18 cellular contexts compared by ENCODE assay signal in the genomic region with DNA sequence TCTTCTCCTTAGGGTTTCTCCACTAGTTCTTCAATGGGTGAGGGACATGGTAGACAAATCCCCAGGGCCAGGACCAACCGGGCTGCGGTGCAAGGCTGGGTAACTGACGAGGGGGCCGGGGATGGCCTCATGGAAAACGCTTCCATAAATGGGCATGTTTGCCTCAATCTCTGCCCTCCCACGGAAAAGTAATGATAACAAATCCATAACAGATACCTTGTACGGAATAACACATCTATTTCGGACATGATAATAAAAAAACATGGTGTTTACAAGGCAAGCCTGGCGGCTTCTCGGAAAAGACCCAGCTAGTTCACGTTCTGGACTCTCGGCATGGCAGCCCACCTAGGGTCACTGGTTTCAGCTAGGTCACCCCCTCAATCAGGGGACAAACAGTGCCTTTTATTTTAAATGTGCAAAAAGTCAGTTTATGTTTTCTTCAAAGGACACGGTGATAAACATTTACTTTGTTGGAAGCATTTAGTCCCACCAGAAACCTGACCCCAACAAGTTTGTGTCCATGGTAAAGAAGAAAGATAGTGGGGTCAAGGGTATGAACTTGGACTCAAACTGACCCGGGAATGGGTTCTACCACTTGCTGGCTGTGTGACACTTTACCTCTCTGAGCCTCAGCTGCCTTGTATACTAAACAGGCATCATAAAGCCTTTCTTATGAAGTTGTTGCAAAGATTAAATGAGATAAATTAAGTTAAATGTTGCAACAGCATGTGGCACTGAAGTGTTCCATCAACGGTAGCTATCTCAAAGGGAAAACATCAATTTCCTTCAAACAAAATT. TPM values are rescaled to one million over a fixed set of nuclear protein-coding genes. Genes with fewer than 3 reads are reported as not detected.
DNase-seq lines count a peak whose midpoint lies in the region; ATAC-seq and TF ChIP-seq lines count a peak whose summit lies in the region.
"Had no signal": no experiment of that assay in that cellular context is flagged by ENCODE, and none has a peak within 500 bp of the region (broad histone marks: within the 10 kb centered on the region; RNA-seq: fewer than 3 reads in every experiment).

No MANE protein-coding gene starts in this region.

- no peak overlapping the region for H3K27ac Mint-ChIP-seq in activated naive CD8-positive, alpha-beta T cell treated with anti-CD3 and anti-CD28 coated beads, Interleukin-2, amount 50 U/mL, for 24 hours
- H3K27ac Mint-ChIP-seq: activated CD4-positive, alpha-beta T cell treated with anti-CD3 and anti-CD28 coated beads, Interleukin-2, amount 10 ng/mL, durations not matched to agents 24 days and 14 days had no signal

- intact Hi-C loops in esophagus muscularis mucosa (cut with DNase I): loop anchor here (10.0 kb wide), 1 partner anchor 210 kb away; no protein-coding TSS in a partner anchor
- intact Hi-C loops in testis (cut with DNase I; ENCODE audit: low total_unique reads): no loop called here

- peak overlapping the region; percentile 67 to 79 (median 72) for H3K4me3 ChIP-seq in esophagus muscularis mucosa
- peak overlapping the region; percentile 58 to 59 for H3K4me3 ChIP-seq in testis

- peaks cover 12% of the 10 kb centered on the region for H3K4me1 Mint-ChIP-seq in activated naive CD8-positive, alpha-beta T cell treated with anti-CD3 and anti-CD28 coated beads, Interleukin-2, amount 50 U/mL, for 24 hours

- H3K27me3 Mint-ChIP-seq in activated naive CD8-positive, alpha-beta T cell treated with anti-CD3 and anti-CD28 coated beads, Interleukin-2, amount 50 U/mL, for 24 hours: peaks cover 41% of the 10 kb centered on the region

- TF ChIP-seq EP300 in esophagus muscularis mucosa (IDR thresholded peaks at IDR 0.05): no peak

- TF ChIP-seq POLR2A in esophagus muscularis mucosa (IDR thresholded peaks at IDR 0.05; ENCODE audit: low read depth) (no peak), testis (IDR thresholded peaks at IDR 0.05) (no peak)

- H3K36me3 ChIP-seq in esophagus muscularis mucosa (peaks cover 0 to 41% (median 7%) of the 10 kb centered on the region in 4 donors), testis (ENCODE audit: low read depth, missing control alignments) (no peaks in the 10 kb centered on the region)

- H3K27me3 ChIP-seq in esophagus muscularis mucosa (peaks cover 0 to 19% (median 0%) of the 10 kb centered on the region in 4 donors), testis (no peaks in the 10 kb centered on the region)

- no peaks in the 10 kb centered on the region for H3K36me3 Mint-ChIP-seq in activated naive CD8-positive, alpha-beta T cell treated with anti-CD3 and anti-CD28 coated beads, Interleukin-2, amount 50 U/mL, for 24 hours (ENCODE audit: low read depth)

- no peak for TF ChIP-seq CTCF in esophagus muscularis mucosa (IDR thresholded peaks at IDR 0.05)
- no peak for TF ChIP-seq CTCF in testis (IDR thresholded peaks at IDR 0.05)

- DNase-seq in esophagus muscularis mucosa (ENCODE audit: extremely low spot score) (no peak), testis (no peak), NCI-H526 treated with DMSO at 0.1 percent for 48 hours (lab: John Stamatoyannopoulos, UW) (no peak), Ammon's horn (ENCODE audit: low spot score) (no peak)
- no peak for DNase-seq in activated naive CD8-positive, alpha-beta T cell treated with anti-CD3 and anti-CD28 coated beads, Interleukin-2, amount 50 U/mL, for 24 hours
- DNase-seq: activated CD4-positive, alpha-beta T cell treated with anti-CD3 and anti-CD28 coated beads, Interleukin-2, amount 10 ng/mL, durations not matched to agents 24 days and 14 days; anterior cingulate cortex; HCEC 1CT; mesenchymal stem cell; NCI-H1436 treated with DMSO at 0.1 percent for 48 hours; NCI-H524; occipital lobe; T-helper 2 cell had no signal

- no peaks in the 10 kb centered on the region for H3K9me3 Mint-ChIP-seq in activated naive CD8-positive, alpha-beta T cell treated with anti-CD3 and anti-CD28 coated beads, Interleukin-2, amount 50 U/mL, for 24 hours
- H3K9me3 Mint-ChIP-seq: activated CD4-positive, alpha-beta T cell treated with anti-CD3 and anti-CD28 coated beads, Interleukin-2, amount 10 ng/mL, durations not matched to agents 24 days and 14 days had no signal

- ATAC-seq in GM18909 (IDR thresholded peaks at IDR 0.05; ENCODE audit: poor library complexity, unreplicated experiment): peak; percentile 18
- peak; percentile 19 for ATAC-seq in HG03135 (IDR thresholded peaks at IDR 0.05; ENCODE audit: unreplicated experiment)
- ATAC-seq in activated CD4-positive, CD25-positive, alpha-beta regulatory T cell treated with anti-CD3 and anti-CD28 coated beads, Interleukin-2, amount 50 U/mL, for 24 hours: no peak
- ATAC-seq in activated naive CD8-positive, alpha-beta T cell treated with anti-CD3 and anti-CD28 coated beads, Interleukin-2, amount 50 U/mL, for 24 hours: no peak

- H3K27ac ChIP-seq in esophagus muscularis mucosa (replicated peaks in 1 of 4) (peak overlapping the region; percentile 95 to 98 (median 95)), testis (peak overlapping the region; percentile 67 to 87)
- H3K27ac ChIP-seq: C4-2B had no signal

- no peak overlapping the region for H3K4me3 Mint-ChIP-seq in activated naive CD8-positive, alpha-beta T cell treated with anti-CD3 and anti-CD28 coated beads, Interleukin-2, amount 50 U/mL, for 24 hours
- H3K4me3 Mint-ChIP-seq: activated CD4-positive, alpha-beta T cell treated with anti-CD3 and anti-CD28 coated beads, Interleukin-2, amount 10 ng/mL, durations not matched to agents 24 days and 14 days had no signal

- H3K9me3 ChIP-seq in esophagus muscularis mucosa (no peaks in the 10 kb centered on the region), testis (no peaks in the 10 kb centered on the region)

- H3K4me1 ChIP-seq in esophagus muscularis mucosa: peaks cover 16 to 42% (median 36%) of the 10 kb centered on the region in 4 donors
- H3K4me1 ChIP-seq in testis: peaks cover 6% of the 10 kb centered on the region

- 44% methylated on average over 15 of the region's 15 CpGs for WGBS in esophagus muscularis mucosa
- 47 to 50% methylated on average over 15 of the region's 15 CpGs for WGBS in testis, 2 donors

RNA-seq across cellular contexts. Expression of gene MYH11, which starts 1.7 kb away (rescaled TPM):
- total RNA-seq in esophagus muscularis mucosa: over 10,000 TPM in 3 of 4 donors, 1,000 to 10,000 TPM in 1; 9,583 to 20,476 (median 14,208) TPM
- 100 to 1,000 TPM; 263 to 271 TPM for total RNA-seq in testis
- 276 TPM for polyA plus RNA-seq in testis (ENCODE audit: insufficient read depth, low read depth, low replicate concordance)
- total RNA-seq: activated CD4-positive, alpha-beta T cell treated with anti-CD3 and anti-CD28 coated beads, Interleukin-2, amount 10 ng/mL, durations not matched to agents 24 days and 14 days; dermis microvascular lymphatic vessel endothelial cell had no signal

RNA-seq across cellular contexts. Expression of gene CEP20, which starts 33.3 kb away (rescaled TPM):
- 10 to 100 TPM; 25.2 to 36.1 (median 32.0) TPM for total RNA-seq in esophagus muscularis mucosa
- 10 to 100 TPM; 32.4 to 45.1 TPM for total RNA-seq in testis
- polyA plus RNA-seq in testis (ENCODE audit: insufficient read depth, low read depth, low replicate concordance): 70.6 TPM

Comparison
In these comparisons a context has a peak if more than half of its experiments do, and no peak if none do; other contexts are left out.
1. ATAC-seq: peak in GM18909 (single experiment) and HG03135 (single experiment); none in activated CD4-positive, CD25-positive, alpha-beta regulatory T cell treated with anti-CD3 and anti-CD28 coated beads, Interleukin-2, amount 50 U/mL, for 24 hours (0 of 2) and activated naive CD8-positive, alpha-beta T cell treated with anti-CD3 and anti-CD28 coated beads, Interleukin-2, amount 50 U/mL, for 24 hours (single experiment).
2. RNA of gene MYH11, which starts 1.7 kb away (total RNA-seq): 9,583 to 20,476 TPM in esophagus muscularis mucosa; 263 to 271 TPM in testis; every median in the first group is over 10 times any median in the second.